8 cellular contexts compared by ENCODE assay signal in genomic region chr2:48419884-48420511, GRCh38. TPM values are rescaled to one million over a fixed set of nuclear protein-coding genes. Genes with fewer than 3 reads are reported as not detected.
DNase-seq lines count a peak whose midpoint lies in the region; ATAC-seq lines count a peak whose summit lies in the region.

No MANE protein-coding gene starts in this region.

- H3K4me3 Mint-ChIP-seq in activated naive CD8-positive, alpha-beta T cell treated with anti-CD3 and anti-CD28 coated beads, Interleukin-2, amount 50 U/mL, for 24 hours, result no peak overlapping the region
- H3K4me3 Mint-ChIP-seq in stimulated activated memory B cell treated with anti-CD40 and anti-IgM and Interleukin-4, amounts not matched to agents 10 μg/mL and 1 μg/mL and 100 μg/mL, for 72 hours, result no peak overlapping the region

- H3K4me1 Mint-ChIP-seq in activated naive CD8-positive, alpha-beta T cell treated with anti-CD3 and anti-CD28 coated beads, Interleukin-2, amount 50 U/mL, for 24 hours, result peaks cover 37% of the 10 kb centered on the region
- peaks cover 20% of the 10 kb centered on the region for H3K4me1 Mint-ChIP-seq in stimulated activated memory B cell treated with anti-CD40 and anti-IgM and Interleukin-4, amounts not matched to agents 10 μg/mL and 1 μg/mL and 100 μg/mL, for 72 hours

- peak; percentile 34 for DNase-seq in activated CD4-positive, CD25-positive, alpha-beta regulatory T cell treated with anti-CD3 and anti-CD28 coated beads, Interleukin-2, amount 50 U/mL, for 72 hours
- DNase-seq in activated CD4-positive, CD25-positive, alpha-beta regulatory T cell (lab: John Stamatoyannopoulos, UW), result no peak
- no peak for DNase-seq in activated naive CD8-positive, alpha-beta T cell treated with anti-CD3 and anti-CD28 coated beads, Interleukin-2, amount 50 U/mL, for 24 hours
- DNase-seq in islet precursor cell (peak; percentile 59), NCI-H2196 treated with DMSO at 0.1 percent for 48 hours (lab: John Stamatoyannopoulos, UW; ENCODE audit: unreplicated experiment) (no peak), H4 (ENCODE audit: low spot score) (no peak)
- no peak for DNase-seq in activated effector memory CD4-positive, alpha-beta T cell treated with Interleukin-2 at 50 U/mL for 16 hours

- H3K27ac Mint-ChIP-seq in activated naive CD8-positive, alpha-beta T cell treated with anti-CD3 and anti-CD28 coated beads, Interleukin-2, amount 50 U/mL, for 24 hours, result peak overlapping the region; percentile 68
- H3K27ac Mint-ChIP-seq in stimulated activated memory B cell treated with anti-CD40 and anti-IgM and Interleukin-4, amounts not matched to agents 10 μg/mL and 1 μg/mL and 100 μg/mL, for 72 hours, result no peak overlapping the region

- ATAC-seq in activated naive CD8-positive, alpha-beta T cell treated with anti-CD3 and anti-CD28 coated beads, Interleukin-2, amount 50 U/mL, for 24 hours, result no peak
- ATAC-seq in stimulated activated memory B cell treated with anti-CD40 and anti-IgM and Interleukin-4, amounts not matched to agents 10 μg/mL and 1 μg/mL and 100 μg/mL, for 72 hours, result peak; percentile 17

- H3K27me3 Mint-ChIP-seq in activated naive CD8-positive, alpha-beta T cell treated with anti-CD3 and anti-CD28 coated beads, Interleukin-2, amount 50 U/mL, for 24 hours, result peaks cover 6% of the 10 kb centered on the region
- no peaks in the 10 kb centered on the region for H3K27me3 Mint-ChIP-seq in stimulated activated memory B cell treated with anti-CD40 and anti-IgM and Interleukin-4, amounts not matched to agents 10 μg/mL and 1 μg/mL and 100 μg/mL, for 72 hours

- no peaks in the 10 kb centered on the region for H3K36me3 Mint-ChIP-seq in activated naive CD8-positive, alpha-beta T cell treated with anti-CD3 and anti-CD28 coated beads, Interleukin-2, amount 50 U/mL, for 24 hours (ENCODE audit: low read depth)
- no peaks in the 10 kb centered on the region for H3K36me3 Mint-ChIP-seq in stimulated activated memory B cell treated with anti-CD40 and anti-IgM and Interleukin-4, amounts not matched to agents 10 μg/mL and 1 μg/mL and 100 μg/mL, for 72 hours

- no peaks in the 10 kb centered on the region for H3K9me3 Mint-ChIP-seq in activated naive CD8-positive, alpha-beta T cell treated with anti-CD3 and anti-CD28 coated beads, Interleukin-2, amount 50 U/mL, for 24 hours
- H3K9me3 Mint-ChIP-seq in stimulated activated memory B cell treated with anti-CD40 and anti-IgM and Interleukin-4, amounts not matched to agents 10 μg/mL and 1 μg/mL and 100 μg/mL, for 72 hours, result no peaks in the 10 kb centered on the region

RNA-seq across cellular contexts. Expression of gene PPP1R21, which starts 20.6 kb away (rescaled TPM):
- total RNA-seq in H4 (2014; rRNA removed; shearing (Covaris generic)), result 6.7 and 11.5 TPM in 2 replicates

Comparison
In these comparisons a context has a peak if more than half of its experiments do, and no peak if none do; other contexts are left out.
1. DNase-seq: peak in activated CD4-positive, CD25-positive, alpha-beta regulatory T cell treated with anti-CD3 and anti-CD28 coated beads, Interleukin-2, amount 50 U/mL, for 72 hours (single experiment) and islet precursor cell (single experiment); none in activated CD4-positive, CD25-positive, alpha-beta regulatory T cell (0 of 4), activated naive CD8-positive, alpha-beta T cell treated with anti-CD3 and anti-CD28 coated beads, Interleukin-2, amount 50 U/mL, for 24 hours (single experiment), activated effector memory CD4-positive, alpha-beta T cell treated with Interleukin-2 at 50 U/mL for 16 hours (single experiment), NCI-H2196 treated with DMSO at 0.1 percent for 48 hours (single experiment) and H4 (single experiment).